ENCODE assay signal across 8 cellular contexts in genomic region chr1:86155807-86156561, GRCh38. TPM values are rescaled to one million over a fixed set of nuclear protein-coding genes. Genes with fewer than 3 reads are reported as not detected.
DNase-seq lines count a peak whose midpoint lies in the region; ATAC-seq, FAIRE-seq and TF ChIP-seq lines count a peak whose summit lies in the region.

No MANE protein-coding gene starts in this region.

- peaks cover 65% of the 10 kb centered on the region for H3K27me3 ChIP-seq in PC-3 (ENCODE audit: low read length)
- peaks cover 17 to 57% (median 30%) of the 10 kb centered on the region in 3 experiments for H3K27me3 ChIP-seq in neuronal stem cell (ENCODE audit: control insufficient read depth in 3 of 3, insufficient read depth in 3 of 3, low read depth in 1 of 3, low read length in 3 of 3)

- peak overlapping the region; percentile 87 for H3K4me2 ChIP-seq in PC-3 (ENCODE audit: low read length)
- peak overlapping the region; percentile 89 for H3K4me2 ChIP-seq in neuronal stem cell (ENCODE audit: insufficient read depth, low read length, poor library complexity, severe bottlenecking)

- H3K79me2 ChIP-seq in PC-3 (ENCODE audit: low read length), result no peaks in the 10 kb centered on the region

- H2BK5ac ChIP-seq in neuronal stem cell (ENCODE audit: low read length), result no peak overlapping the region

- ATAC-seq in PC-3 (peak; percentile 46), GM21526 (IDR thresholded peaks at IDR 0.05; ENCODE audit: low FRiP score, unreplicated experiment) (no peak), HG03280 (IDR thresholded peaks at IDR 0.05; ENCODE audit: unreplicated experiment) (no peak)

- no peaks in the 10 kb centered on the region for H3K36me3 ChIP-seq in PC-3 (ENCODE audit: low read depth, low read length)
- H3K36me3 ChIP-seq in neuronal stem cell (replicated peaks in 1 of 2; ENCODE audit: control insufficient read depth in 2 of 2, insufficient read depth in 2 of 2, low read length in 2 of 2), result no peaks in the 10 kb centered on the region

- H3K23ac ChIP-seq in neuronal stem cell (ENCODE audit: low read depth, low read length, poor library complexity), result peak overlapping the region; percentile 73

- H3K14ac ChIP-seq in neuronal stem cell (ENCODE audit: low read length), result no peak overlapping the region

- POLR2A ChIA-PET in PC-3 (lab: Charles Lee; ENCODE audit: unreplicated experiment), result no interaction called here

- H2AFZ ChIP-seq in PC-3 (ENCODE audit: low read length) (peak overlapping the region; percentile 58), neuronal stem cell (ENCODE audit: low read length) (peak overlapping the region; percentile 91)

- WGBS in neuronal stem cell (ENCODE audit: extremely low coverage in 2 of 2, insufficient read length in 2 of 2, insufficient replicate concordance in 1 of 2), 2 donors, result no CpG with 5 or more reads among the region's 40 CpGs

- H4K91ac ChIP-seq in neuronal stem cell (ENCODE audit: low read depth, low read length, poor library complexity), result no peak overlapping the region

- peak overlapping the region; percentile 94 for H3K18ac ChIP-seq in neuronal stem cell (ENCODE audit: low read length)

- H3K27ac ChIP-seq in PC-3 (ENCODE audit: low read length) (no peak overlapping the region), neuronal stem cell (replicated peaks; ENCODE audit: low read length) (no peak overlapping the region)

- BruUV-seq in PC-3 (replicated peaks; lab: Mats Ljungman, UMichigan), result no TSS peak

- TF ChIP-seq CTCF in GM12865 (IDR thresholded peaks at IDR 0.05; ENCODE audit: insufficient read depth, low read depth, low read length, missing control alignments), result no peak
- no peak for TF ChIP-seq CTCF in PC-3 (conservative IDR thresholded peaks at IDR 0.05; ENCODE audit: low read depth, low read length)
- TF ChIP-seq CTCF in fibroblast of the aortic adventitia (IDR thresholded peaks at IDR 0.05; ENCODE audit: insufficient read depth, low read length), result no peak

- DNase-seq in GM12865 (ENCODE audit: low read depth) (peak; percentile 19), PC-3 (no peak), fibroblast of the aortic adventitia (ENCODE audit: low read depth) (peak; percentile 43), neuronal stem cell (ENCODE audit: low spot score) (peak; percentile 18), GM19239 (ENCODE audit: insufficient read length, low spot score) (no peak), RCC 7860 (ENCODE audit: low spot score) (no peak)

- peak overlapping the region; percentile 46 for H2AK5ac ChIP-seq in neuronal stem cell (ENCODE audit: low read depth, low read length)

- peak overlapping the region; percentile 84 for H2BK12ac ChIP-seq in neuronal stem cell (ENCODE audit: low read length)

- H3K4ac ChIP-seq in neuronal stem cell (ENCODE audit: low read length), result no peak overlapping the region

- H4K8ac ChIP-seq in neuronal stem cell (ENCODE audit: low read depth, low read length), result no peak overlapping the region

- no peaks in the 10 kb centered on the region for H3K9me3 ChIP-seq in PC-3 (ENCODE audit: low read length)
- H3K9me3 ChIP-seq in neuronal stem cell (replicated peaks in 1 of 2; ENCODE audit: control insufficient read depth in 2 of 2, insufficient read depth in 1 of 2, low read depth in 1 of 2, low read length in 2 of 2), result peaks cover 0 to 3% of the 10 kb centered on the region in 2 donors

- peak overlapping the region; percentile 17 for H2BK120ac ChIP-seq in neuronal stem cell (ENCODE audit: low read depth, low read length)

- intact Hi-C loops in PC-3 (cut with micrococcal nuclease), result no loop called here

- FAIRE-seq in GM19239 (lab: Jason Lieb, UNC), result no peak
- FAIRE-seq in RCC 7860 (lab: Jason Lieb, UNC), result no peak

- H3K4me1 ChIP-seq in PC-3 (ENCODE audit: insufficient read depth, low read length) (peaks cover 11% of the 10 kb centered on the region), neuronal stem cell (ENCODE audit: control insufficient read depth in 2 of 2, insufficient read depth in 1 of 2, low read depth in 1 of 2, low read length in 2 of 2) (peaks cover 9 to 17% of the 10 kb centered on the region in 2 donors)

- no peaks in the 10 kb centered on the region for H4K20me1 ChIP-seq in PC-3 (ENCODE audit: low read length)

- H3K9me2 ChIP-seq in PC-3 (replicated peaks; ENCODE audit: low read length), result no peaks in the 10 kb centered on the region

- H3F3A ChIP-seq in PC-3 (ENCODE audit: low read length, unreplicated experiment), result no peaks in the 10 kb centered on the region

- no peaks in the 10 kb centered on the region for H3K79me1 ChIP-seq in neuronal stem cell (ENCODE audit: low read depth, low read length)

- CTCF ChIA-PET in PC-3 (lab: Charles Lee), result no interaction called here

- H2BK15ac ChIP-seq in neuronal stem cell (ENCODE audit: low read length), result peak overlapping the region; percentile 95

- H3K4me3 ChIP-seq in GM12865 (ENCODE audit: low read depth, low read length) (peak overlapping the region; percentile 38), PC-3 (ENCODE audit: low read length) (peak overlapping the region; percentile 54), fibroblast of the aortic adventitia (ENCODE audit: low read depth, low read length) (peak overlapping the region; percentile 53), neuronal stem cell (ENCODE audit: low read length in 2 of 2) (peak overlapping the region; percentile 36 to 70)

- H3K9ac ChIP-seq in PC-3 (ENCODE audit: low read length), result no peak overlapping the region
- peak overlapping the region; percentile 86 for H3K9ac ChIP-seq in neuronal stem cell (ENCODE audit: low read depth, low read length, poor library complexity)

RNA-seq across cellular contexts. Expression of gene COL24A1, which starts 0.6 kb away (rescaled TPM):
- total RNA-seq in PC-3 (2014; rRNA removed) (0.07 and 0.17 TPM in 2 replicates), fibroblast of the aortic adventitia (ENCODE audit: low replicate concordance) (0.27 and 0.82 TPM in 2 replicates)
- polyA plus RNA-seq in neuronal stem cell (2013, experiment 1 of 2), result 0.10 TPM
- 0.03 TPM for polyA plus RNA-seq in neuronal stem cell (2013, experiment 2 of 2)

Comparison
In these comparisons a context has a peak if more than half of its experiments do, and no peak if none do; other contexts are left out.
1. DNase-seq: peak in GM12865 (single experiment), fibroblast of the aortic adventitia (single experiment) and neuronal stem cell (single experiment); none in PC-3 (single experiment), GM19239 (single experiment) and RCC 7860 (single experiment).
2. Peak in every context shown above with its lines, with median percentiles within 50 percentile points of each other: H3K4me3 ChIP-seq.